Comparison of ENCODE assay signal across 8 cellular contexts in the genomic region with DNA sequence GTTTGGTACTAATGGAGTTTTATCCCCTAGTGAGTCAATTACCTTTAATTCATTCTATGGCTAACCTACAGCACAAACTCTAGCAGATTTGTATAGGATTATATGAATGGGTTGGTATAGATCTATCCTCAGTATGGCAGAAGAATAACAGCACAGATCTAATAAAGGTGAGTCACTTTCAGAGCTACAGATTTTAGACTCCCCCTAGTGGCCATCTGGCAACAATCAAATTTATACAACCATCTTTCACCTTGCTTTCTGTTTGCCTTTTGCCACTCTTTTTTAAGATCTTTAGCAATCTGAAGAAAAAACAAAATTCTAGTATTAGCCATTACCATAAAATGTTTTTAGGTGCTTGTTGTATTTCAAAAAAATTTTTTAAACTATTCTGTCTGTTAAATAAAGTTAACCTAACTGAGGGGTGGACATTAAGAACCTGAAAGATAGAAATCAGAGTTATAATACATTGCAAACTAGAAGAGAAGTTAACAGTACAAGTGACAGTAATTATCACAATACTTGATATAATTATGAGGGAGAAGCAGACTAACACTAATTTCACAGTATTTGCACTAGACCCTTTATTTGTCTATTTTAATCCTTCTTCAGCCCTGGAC. TPM values are rescaled to one million over a fixed set of nuclear protein-coding genes. Genes with fewer than 3 reads are reported as not detected.
DNase-seq lines count a peak whose midpoint lies in the region; ATAC-seq, FAIRE-seq and TF ChIP-seq lines count a peak whose summit lies in the region.

No MANE protein-coding gene starts in this region.

- H3K4me3 ChIP-seq in K562 (no peak overlapping the region), kidney (ENCODE audit: low read length in 2 of 2) (no peak overlapping the region), tibial nerve (no peak overlapping the region)

- H3K27ac ChIP-seq in K562 (ENCODE audit: extremely low read depth, low read depth, low read length), result no peak overlapping the region
- no peak overlapping the region for H3K27ac ChIP-seq in kidney (ENCODE audit: low read depth in 2 of 2, low read length in 2 of 2)
- no peak overlapping the region for H3K27ac ChIP-seq in tibial nerve

- POLR2A ChIA-PET in K562 (lab: Yijun Ruan, JAX), result interaction anchor here (0.9 kb wide), 1 partner anchor 93 kb away, joined by 3 read pairs; no protein-coding TSS in a partner anchor

- TF ChIP-seq CTCF in K562 (IDR thresholded peaks at IDR 0.05 in 2 of 3, conservative IDR thresholded peaks at IDR 0.05 in 1 of 3; ENCODE audit: insufficient read depth in 2 of 3, low read depth in 1 of 3, low read length in 3 of 3), result peak; percentile 71 to 80 (median 73)
- peak; percentile 63 for TF ChIP-seq CTCF in kidney (IDR thresholded peaks at IDR 0.05; ENCODE audit: borderline replicate concordance, extremely low read depth, insufficient read depth)
- peak; percentile 65 to 82 (median 77) for TF ChIP-seq CTCF in tibial nerve (IDR thresholded peaks at IDR 0.05)

- H2AFZ ChIP-seq in K562 (ENCODE audit: low read depth, low read length), result no peak overlapping the region

- TF ChIP-seq EP300 in K562 (IDR thresholded peaks at IDR 0.05; ENCODE audit: low read length) (no peak), tibial nerve (IDR thresholded peaks at IDR 0.05) (no peak)

- H3K9me3 ChIP-seq in K562 (replicated peaks; ENCODE audit: control insufficient read depth, insufficient read depth, low read depth, low read length), result no peaks in the 10 kb centered on the region
- H3K9me3 ChIP-seq in kidney (ENCODE audit: control insufficient read depth in 1 of 2, low read length in 2 of 2), result no peaks in the 10 kb centered on the region
- no peaks in the 10 kb centered on the region for H3K9me3 ChIP-seq in tibial nerve

- no peaks in the 10 kb centered on the region for H3K79me2 ChIP-seq in K562 (ENCODE audit: control insufficient read depth, insufficient read depth, low read length)

- CTCF ChIA-PET in K562 (lab: Yijun Ruan, JAX; ENCODE audit: low intra/inter-chr PET ratio), result interaction anchor here (1.0 to 1.3 kb wide), 2 partner anchors 22 to 322 kb away, joined by 3 to 5 read pairs; no protein-coding TSS in a partner anchor

- intact Hi-C loops in K562 (cut with micrococcal nuclease), result loop anchor here (2.0 kb wide), 2 partner anchors 61 to 209 kb away; no protein-coding TSS in a partner anchor
- intact Hi-C loops in kidney (cut with DNase I), result no loop called here

- peak; percentile 64 for ATAC-seq in GM19372 (IDR thresholded peaks at IDR 0.05; ENCODE audit: low read depth, unreplicated experiment)
- ATAC-seq in HG03460 (IDR thresholded peaks at IDR 0.05; ENCODE audit: unreplicated experiment), result peak; percentile 64
- ATAC-seq in K562, result peak; percentile 88

- H3K36me3 ChIP-seq in K562 (ENCODE audit: control insufficient read depth, insufficient read depth, low read length) (peaks cover 60% of the 10 kb centered on the region), kidney (ENCODE audit: control insufficient read depth in 1 of 2, insufficient read depth in 2 of 2, low read length in 2 of 2) (no peaks in the 10 kb centered on the region), tibial nerve (no peaks in the 10 kb centered on the region)

- FAIRE-seq in K562 (lab: Jason Lieb, UNC) (peak; percentile 78), kidney (lab: Jason Lieb, UNC) (peak; percentile 97)

- DNase-seq in activated CD4-positive, alpha-beta T cell treated with anti-CD3 and anti-CD28 coated beads for 4 hours, result peak; percentile 31 to 45
- no peak for DNase-seq in activated CD4-positive, alpha-beta T cell treated with anti-CD3 and anti-CD28 coated beads for 1 hour
- DNase-seq in NCI-H82 treated with DMSO at 0.1 percent for 48 hours (lab: John Stamatoyannopoulos, UW; ENCODE audit: unreplicated experiment) (peak; percentile 23), K562 (ENCODE audit: extremely low read depth in 1 of 4, low spot score in 3 of 4) (peak; percentile 47 to 62 (median 51)), kidney (no peak), tibial nerve (ENCODE audit: low spot score in 2 of 2) (peak in 1 of 2 donors; percentile 19)

- in situ Hi-C loops in K562 (cut with MboI), result no loop called here

- BruUV-seq in K562 (replicated peaks; lab: Mats Ljungman, UMichigan), result no TSS peak

- H3K27me3 ChIP-seq in K562 (ENCODE audit: control insufficient read depth in 2 of 2, insufficient read depth in 2 of 2, low read length in 2 of 2) (no peaks in the 10 kb centered on the region), tibial nerve (no peaks in the 10 kb centered on the region)

- no peak for TF ChIP-seq POLR2A in K562 (conservative IDR thresholded peaks at IDR 0.05)
- TF ChIP-seq POLR2A in tibial nerve (IDR thresholded peaks at IDR 0.05), result no peak

- no peak overlapping the region for H3K4me2 ChIP-seq in K562 (ENCODE audit: insufficient read depth, low read length)

- H3K9ac ChIP-seq in K562 (ENCODE audit: insufficient read depth in 1 of 2, low read depth in 2 of 2, low read length in 2 of 2), result no peak overlapping the region
- no peak overlapping the region for H3K9ac ChIP-seq in kidney (ENCODE audit: low read length in 2 of 2)

- H4K20me1 ChIP-seq in K562 (replicated peaks; ENCODE audit: control insufficient read depth, insufficient read depth, low read length), result no peaks in the 10 kb centered on the region

- peak; percentile 48 to 81; a peak in 3 of 4 replicates for TF ChIP-seq RAD21 in K562 (CRISPR knock-in tag; conservative IDR thresholded peaks at IDR 0.05 in 1 of 2, IDR thresholded peaks at IDR 0.05 in 1 of 2)

- peaks cover 0 to 6% of the 10 kb centered on the region in 2 experiments; a peak in 2 of 5 replicates for H3K4me1 ChIP-seq in K562 (replicated peaks in 1 of 2; ENCODE audit: control insufficient read depth in 2 of 2, insufficient read depth in 2 of 2, low read length in 2 of 2)
- H3K4me1 ChIP-seq in kidney (ENCODE audit: control insufficient read depth in 1 of 2, insufficient read depth in 1 of 2, low read depth in 1 of 2, low read length in 2 of 2), result no peaks in the 10 kb centered on the region
- peaks cover 0 to 3% (median 0%) of the 10 kb centered on the region in 4 donors for H3K4me1 ChIP-seq in tibial nerve

- H3K9me1 ChIP-seq in K562 (ENCODE audit: control insufficient read depth, insufficient read depth, low read length), result no peaks in the 10 kb centered on the region

TF ChIP-seq in K562, 482 proteins besides CTCF, POLR2A, EP300 and RAD21 (continues in another document):
- TF ChIP-seq, protein P1, sequence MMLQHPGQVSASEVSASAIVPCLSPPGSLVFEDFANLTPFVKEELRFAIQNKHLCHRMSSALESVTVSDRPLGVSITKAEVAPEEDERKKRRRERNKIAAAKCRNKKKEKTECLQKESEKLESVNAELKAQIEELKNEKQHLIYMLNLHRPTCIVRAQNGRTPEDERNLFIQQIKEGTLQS (IDR thresholded peaks at IDR 0.05), result peak; percentile 76
- TF ChIP-seq, protein P1 (CRISPR knock-in tag; conservative IDR thresholded peaks at IDR 0.05), result no peak

RNA-seq across cellular contexts. Expression of a gene that starts 25.8 kb away (rescaled TPM):
- 5.5 and 14.6 TPM in 2 replicates for total RNA-seq in K562 (2011; cell fraction: chromatin; rRNA removed; ENCODE audit: low replicate concordance)
- 3.8 and 5.8 TPM in 2 replicates for total RNA-seq in K562 (2011; cell fraction: nucleolus; rRNA removed)
- total RNA-seq in K562 (2011; cell fraction: nucleoplasm; rRNA removed), result 6.6 and 9.5 TPM in 2 replicates
- total RNA-seq in K562 (2014; rRNA removed) (9.4 and 13.8 TPM in 2 replicates), K562 (2014; rRNA removed; fragmentation: Illumina TruSeq; extraction: Trizol) (22.6 and 23.3 TPM in 2 replicates), K562 (2015; rRNA removed; fragmentation: Illumina TruSeq; extraction: Trizol) (21.1 and 23.7 TPM in 2 replicates), K562 (2021) (15.4 and 17.6 TPM in 2 replicates), kidney (1.4 TPM), tibial nerve (1 to 10 TPM in 2 of 4 donors, under 1 TPM in 2; 0.22 to 3.1 (median 1.3) TPM)
- polyA plus RNA-seq in K562 (2011; rRNA removed) (21.3 and 23.7 TPM in 2 replicates), K562 (2014; fragmentation: Illumina TruSeq; extraction: Trizol) (19.4 and 27.2 TPM in 2 replicates), K562 (2014; fragmentation: Nextera tagmentation; extraction: Ambion mirVana) (10 to 100 TPM; 11.8 to 23.9 TPM), K562 (2014; rRNA removed) (11.1 and 14.9 TPM in 2 replicates), kidney (ENCODE audit: insufficient read depth, low read depth, low replicate concordance) (0.19 TPM)
- polyA plus RNA-seq in K562 (2011; cell fraction: cytosol; rRNA removed), result 7.2 and 10.6 TPM in 2 replicates
- polyA plus RNA-seq in K562 (2011; cell fraction: nucleus; rRNA removed), result 9.6 and 12.2 TPM in 2 replicates
- polyA plus RNA-seq in K562 (2012), result 8.9 and 15.6 TPM in 2 replicates
- polyA minus RNA-seq in K562 (2011; rRNA and poly(A)+ RNA removed), result 16.9 and 18.8 TPM in 2 replicates
- polyA minus RNA-seq in K562 (2011; cell fraction: cytosol; rRNA and poly(A)+ RNA removed), result 5.6 and 7.8 TPM in 2 replicates
- 5.5 and 9.6 TPM in 2 replicates for polyA minus RNA-seq in K562 (2011; cell fraction: nucleus; rRNA and poly(A)+ RNA removed)

RNA-seq across cellular contexts. Expression of a gene that starts 27.1 kb away (rescaled TPM):
- total RNA-seq in K562 (2011; cell fraction: chromatin; rRNA removed; ENCODE audit: low replicate concordance), result 22.7 and 29.7 TPM in 2 replicates
- total RNA-seq in K562 (2011; cell fraction: nucleolus; rRNA removed), result 29.9 and 32.9 TPM in 2 replicates
- 38.2 and 50.3 TPM in 2 replicates for total RNA-seq in K562 (2011; cell fraction: nucleoplasm; rRNA removed)
- 9.5 and 14.4 TPM in 2 replicates for total RNA-seq in K562 (2014; rRNA removed)
- 23.2 and 25.3 TPM in 2 replicates for total RNA-seq in K562 (2014; rRNA removed; fragmentation: Illumina TruSeq; extraction: Trizol)
- 20.5 and 20.8 TPM in 2 replicates for total RNA-seq in K562 (2015; rRNA removed; fragmentation: Illumina TruSeq; extraction: Trizol)
- total RNA-seq in K562 (2021), result 21.2 and 23.2 TPM in 2 replicates
- 39.7 and 43.1 TPM in 2 replicates for polyA plus RNA-seq in K562 (2011; rRNA removed)
- polyA plus RNA-seq in K562 (2011; cell fraction: cytosol; rRNA removed), result 18.0 and 35.3 TPM in 2 replicates
- 8.1 and 13.7 TPM in 2 replicates for polyA plus RNA-seq in K562 (2011; cell fraction: nucleus; rRNA removed)
- 20.7 and 28.3 TPM in 2 replicates for polyA plus RNA-seq in K562 (2012)
- polyA plus RNA-seq in K562 (2014; fragmentation: Illumina TruSeq; extraction: Trizol), result 22.5 and 28.1 TPM in 2 replicates
- 10 to 100 TPM; 28.5 to 34.9 TPM for polyA plus RNA-seq in K562 (2014; fragmentation: Nextera tagmentation; extraction: Ambion mirVana)
- polyA plus RNA-seq in K562 (2014; rRNA removed), result 16.7 and 17.3 TPM in 2 replicates
- 42.3 and 48.9 TPM in 2 replicates for polyA minus RNA-seq in K562 (2011; rRNA and poly(A)+ RNA removed)
- 19.0 and 20.6 TPM in 2 replicates for polyA minus RNA-seq in K562 (2011; cell fraction: cytosol; rRNA and poly(A)+ RNA removed)
- polyA minus RNA-seq in K562 (2011; cell fraction: nucleus; rRNA and poly(A)+ RNA removed), result 6.9 and 12.4 TPM in 2 replicates
- 115 TPM for total RNA-seq in kidney
- polyA plus RNA-seq in kidney (ENCODE audit: insufficient read depth, low read depth, low replicate concordance), result 202 TPM
- 10 to 100 TPM; 39.6 to 58.6 (median 45.8) TPM for total RNA-seq in tibial nerve

Comparison
In these comparisons a context has a peak if more than half of its experiments do, and no peak if none do; other contexts are left out.
1. DNase-seq: peak in activated CD4-positive, alpha-beta T cell treated with anti-CD3 and anti-CD28 coated beads for 4 hours (2 of 2), NCI-H82 treated with DMSO at 0.1 percent for 48 hours (single experiment) and K562 (4 of 4); none in activated CD4-positive, alpha-beta T cell treated with anti-CD3 and anti-CD28 coated beads for 1 hour (single experiment) and kidney (single experiment).
2. Peak in every context shown above with its lines, with median percentiles within 50 percentile points of each other: ATAC-seq and CTCF ChIP-seq.